In genomic region chr4:103387508-103388011, GRCh38 we compare ENCODE assay signal across 1 cellular context.
TF ChIP-seq lines count a peak whose summit lies in the region.
"Not testable (repeated sequence)": the region's sequence is repeated elsewhere in the genome, so short reads cannot be mapped to it uniquely, and the experiment has no call there.

No MANE protein-coding gene starts in this region.

TF ChIP-seq in HepG2, 621 proteins besides CTCF, POLR2A, EP300 and RAD21 (continued from another document):
- TF ChIP-seq FOXA1, FOXP1 (IDR thresholded peaks at IDR 0.05): not testable (repeated sequence)
- TF ChIP-seq FOXA1 (CRISPR knock-in tag; IDR thresholded peaks at IDR 0.05) (peak; percentile 24; the same call in 1 of the 2 replicates), FOXP1 (CRISPR knock-in tag; IDR thresholded peaks at IDR 0.05) (peak; percentile 55; the same call in 1 of the 2 replicates), ISL2 (CRISPR knock-in tag; IDR thresholded peaks at IDR 0.05) (peak; percentile 76), TCF7 (IDR thresholded peaks at IDR 0.05; ENCODE audit: low read depth) (peak; percentile 67), PAXIP1 (CRISPR knock-in tag; conservative IDR thresholded peaks at IDR 0.05) (peak; percentile 47; the same call in 1 of the 2 replicates), ONECUT2 (CRISPR knock-in tag; IDR thresholded peaks at IDR 0.05) (peak; percentile 71), ZGPAT (CRISPR knock-in tag; IDR thresholded peaks at IDR 0.05) (peak; percentile 43; the same call in 1 of the 2 replicates), GATAD2A (CRISPR knock-in tag; IDR thresholded peaks at IDR 0.05) (peak; percentile 55)
